ENCODE assay signal across 12 cellular contexts in genomic region chr20:63898882-63899558, GRCh38. TPM values are rescaled to one million over a fixed set of nuclear protein-coding genes. Genes with fewer than 3 reads are reported as not detected.
DNase-seq lines count a peak whose midpoint lies in the region; ATAC-seq and TF ChIP-seq lines count a peak whose summit lies in the region.
"Had no signal": no experiment of that assay in that cellular context is flagged by ENCODE, and none has a peak within 500 bp of the region (broad histone marks: within the 10 kb centered on the region; RNA-seq: fewer than 3 reads in every experiment).

No MANE protein-coding gene starts in this region.

- H3K36me3 ChIP-seq in parathyroid adenoma (ENCODE audit: control insufficient read depth, insufficient read depth, low read length): no peaks in the 10 kb centered on the region
- H3K36me3 ChIP-seq in colonic mucosa: no peaks in the 10 kb centered on the region

- peak; percentile 16 for DNase-seq in activated naive CD4-positive, alpha-beta T cell treated with Interleukin-2 at 50 U/mL for 16 hours
- no peak for DNase-seq in activated naive CD4-positive, alpha-beta T cell treated with anti-CD3 and anti-CD28 coated beads, Interleukin-2, amount 50 U/mL, for 16 hours
- DNase-seq in NOMO-1 treated with DMSO at 0.1 percent for 48 hours (lab: John Stamatoyannopoulos, UW; ENCODE audit: unreplicated experiment) (peak; percentile 71), colonic mucosa (no peak), ACHN (no peak)
- DNase-seq in activated naive CD4-positive, alpha-beta T cell treated with anti-CD3 and anti-CD28 coated beads, Interleukin-2, amount 50 U/mL, for 72 hours (ENCODE audit: low spot score in 2 of 2): peak in 1 of 2 donors; percentile 17
- DNase-seq: EL, kidney glomerular epithelial cell had no signal

- no peaks in the 10 kb centered on the region for H3K27me3 ChIP-seq in parathyroid adenoma (ENCODE audit: control insufficient read depth, insufficient read depth, low read length)
- no peaks in the 10 kb centered on the region for H3K27me3 ChIP-seq in colonic mucosa

- H3K9ac ChIP-seq in parathyroid adenoma: no peak overlapping the region
- H3K9ac ChIP-seq in colonic mucosa (ENCODE audit: low read depth in 2 of 2, low read length in 2 of 2): no peak overlapping the region

- peaks cover 44% of the 10 kb centered on the region for H3K79me2 ChIP-seq in parathyroid adenoma

- peaks cover 15% of the 10 kb centered on the region for H3K4me1 ChIP-seq in parathyroid adenoma
- peaks cover 12% of the 10 kb centered on the region for H3K4me1 ChIP-seq in colonic mucosa

- peaks cover 8 to 26% of the 10 kb centered on the region in 2 donors for H3K36me3 Mint-ChIP-seq in activated naive CD4-positive, alpha-beta T cell treated with anti-CD3 and anti-CD28 coated beads, Interleukin-2, amount 50 U/mL, for 72 hours

- H3K9me3 ChIP-seq in parathyroid adenoma (ENCODE audit: control insufficient read depth, low read length): no peaks in the 10 kb centered on the region
- H3K9me3 ChIP-seq in colonic mucosa: no peaks in the 10 kb centered on the region

- H3K9me3 Mint-ChIP-seq in activated naive CD4-positive, alpha-beta T cell treated with anti-CD3 and anti-CD28 coated beads, Interleukin-2, amount 50 U/mL, for 72 hours: no peaks in the 10 kb centered on the region
- H3K9me3 Mint-ChIP-seq: nephron had no signal

- no peak for ATAC-seq in activated naive CD4-positive, alpha-beta T cell treated with anti-CD3 and anti-CD28 coated beads, Interleukin-2, amount 50 U/mL, for 72 hours
- ATAC-seq in HG03439 (IDR thresholded peaks at IDR 0.05; ENCODE audit: unreplicated experiment): no peak

- H2AFZ ChIP-seq in parathyroid adenoma: no peak overlapping the region

- intact Hi-C loops in colonic mucosa (cut with DNase I): no loop called here

- H3K27ac ChIP-seq in parathyroid adenoma (peak overlapping the region; percentile 78), colonic mucosa (no peak overlapping the region)

- H3K27ac Mint-ChIP-seq in activated naive CD4-positive, alpha-beta T cell treated with anti-CD3 and anti-CD28 coated beads, Interleukin-2, amount 50 U/mL, for 72 hours: peak overlapping the region; percentile 14 to 15
- H3K27ac Mint-ChIP-seq: nephron had no signal

- no peak for TF ChIP-seq CTCF in parathyroid adenoma (IDR thresholded peaks at IDR 0.05)
- no peak for TF ChIP-seq CTCF in colonic mucosa (IDR thresholded peaks at IDR 0.05)

- in situ Hi-C loops in ACHN (cut with HindIII; ENCODE audit: low pct_ligation_motif_present, low pct_unique_long_range_greater_than_20kb, low sequenced_read_pairs): no loop called here

- peak overlapping the region; percentile 4 for H3K4me3 ChIP-seq in parathyroid adenoma (ENCODE audit: low read depth, low read length)
- no peak overlapping the region for H3K4me3 ChIP-seq in colonic mucosa
- H3K4me3 ChIP-seq: smooth muscle cell had no signal

- H3K4me2 ChIP-seq in parathyroid adenoma (ENCODE audit: low read length): peak overlapping the region; percentile 5
- H3K4me2 ChIP-seq: smooth muscle cell had no signal

RNA-seq across cellular contexts. Expression of gene DNAJC5, which starts 4.1 kb away (rescaled TPM):
- total RNA-seq in activated naive CD4-positive, alpha-beta T cell treated with anti-CD3 and anti-CD28 coated beads, Interleukin-2, amount 50 U/mL, for 72 hours: 10 to 100 TPM; 30.7 to 41.9 TPM
- total RNA-seq in colonic mucosa: 10 to 100 TPM; 58.9 to 63.9 TPM

RNA-seq across cellular contexts. Expression of gene TPD52L2, which starts 34.0 kb away (rescaled TPM):
- total RNA-seq in activated naive CD4-positive, alpha-beta T cell treated with anti-CD3 and anti-CD28 coated beads, Interleukin-2, amount 50 U/mL, for 72 hours: 10 to 100 TPM; 31.3 to 62.1 TPM
- 10 to 100 TPM; 54.0 to 66.1 TPM for total RNA-seq in colonic mucosa

RNA-seq across cellular contexts. Expression of gene ABHD16B, which starts 37.7 kb away (rescaled TPM):
- not detected for total RNA-seq in activated naive CD4-positive, alpha-beta T cell treated with anti-CD3 and anti-CD28 coated beads, Interleukin-2, amount 50 U/mL, for 72 hours
- not detected for total RNA-seq in colonic mucosa
- total RNA-seq: smooth muscle cell had no signal

RNA-seq across cellular contexts. Expression of gene UCKL1, which starts 57.2 kb away (rescaled TPM):
- total RNA-seq in activated naive CD4-positive, alpha-beta T cell treated with anti-CD3 and anti-CD28 coated beads, Interleukin-2, amount 50 U/mL, for 72 hours: 10 to 100 TPM; 21.3 to 32.7 TPM
- total RNA-seq in colonic mucosa: 10 to 100 TPM; 33.6 to 49.5 TPM

Comparison
In these comparisons a context has a peak if more than half of its experiments do, and no peak if none do; other contexts are left out.
1. DNase-seq: peak in activated naive CD4-positive, alpha-beta T cell treated with Interleukin-2 at 50 U/mL for 16 hours (single experiment) and NOMO-1 treated with DMSO at 0.1 percent for 48 hours (single experiment); none in activated naive CD4-positive, alpha-beta T cell treated with anti-CD3 and anti-CD28 coated beads, Interleukin-2, amount 50 U/mL, for 16 hours (single experiment), colonic mucosa (single experiment) and ACHN (single experiment).